17 cellular contexts compared by ENCODE assay signal in the genomic region with DNA sequence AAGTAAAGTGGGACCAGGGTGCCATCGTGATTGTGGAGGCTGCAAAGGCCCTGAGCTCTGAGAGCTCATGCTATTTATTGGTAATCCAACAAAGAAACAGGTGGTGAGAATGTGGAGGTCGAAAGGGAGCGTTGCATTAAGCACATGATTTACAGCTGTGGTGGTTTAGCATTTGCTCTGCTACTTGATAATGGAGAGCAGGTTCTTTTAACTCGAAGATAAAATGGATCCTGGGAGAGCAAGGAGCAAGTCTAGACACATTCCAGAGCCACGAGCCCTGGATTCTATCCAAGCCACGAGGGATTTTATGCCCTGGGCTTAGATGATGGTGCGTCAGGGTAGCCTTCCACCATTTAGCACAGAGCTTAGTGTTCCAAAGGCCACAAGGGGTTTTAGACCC.
"Had no signal": no experiment of that assay in that cellular context is flagged by ENCODE, and none has a peak within 500 bp of the region (broad histone marks: within the 10 kb centered on the region; RNA-seq: fewer than 3 reads in every experiment).

No MANE protein-coding gene starts in this region.

- H3K4me3 ChIP-seq: mucosa of descending colon, sigmoid colon, testis had no signal

- ATAC-seq: activated T-helper 17 cell treated with anti-CD3 and anti-CD28 coated beads, Interleukin-2, amount 50 U/mL, for 72 hours; left colon; mucosa of descending colon; natural killer cell; stimulated activated naive CD8-positive, alpha-beta T cell treated with anti-CD3 and anti-CD28 coated beads, Interleukin-15, amount 100 ng/mL, for 72 hours; T-cell had no signal

- H3K27me3 Mint-ChIP-seq: activated T-helper 17 cell treated with anti-CD3 and anti-CD28 coated beads, Interleukin-2, amount 50 U/mL, for 72 hours; brain; stimulated activated naive CD8-positive, alpha-beta T cell treated with anti-CD3 and anti-CD28 coated beads, Interleukin-15, amount 100 ng/mL, for 72 hours; T-cell had no signal

- H3K4me1 Mint-ChIP-seq: activated T-helper 17 cell treated with anti-CD3 and anti-CD28 coated beads, Interleukin-2, amount 50 U/mL, for 72 hours; natural killer cell; stimulated activated naive CD8-positive, alpha-beta T cell treated with anti-CD3 and anti-CD28 coated beads, Interleukin-15, amount 100 ng/mL, for 72 hours; T-cell had no signal

- DNase-seq: activated CD4-positive, alpha-beta T cell treated with anti-CD3 and anti-CD28 coated beads for 4 hours; activated CD8-positive, alpha-beta memory T cell treated with anti-CD3 and anti-CD28 coated beads for 24 hours; activated naive CD4-positive, alpha-beta T cell treated with anti-CD3 and anti-CD28 coated beads for 36 hours; cerebellar nuclear complex; dermis blood vessel endothelial cell; erythroblast; glutamatergic neuron; left colon; mucosa of descending colon; natural killer cell; sigmoid colon; stimulated activated CD4-positive, alpha-beta T cell treated with anti-CD3 and anti-CD28 coated beads, Interleukin-12 subunit alpha, Interleukin-12 subunit beta, amount 100 ng/mL, for 4 hours; stimulated activated naive CD8-positive, alpha-beta T cell treated with anti-CD3 and anti-CD28 coated beads, Interleukin-15, amount 100 ng/mL, for 72 hours; T-cell; testis had no signal

- H3K36me3 ChIP-seq: sigmoid colon had no signal

- H3K27ac Mint-ChIP-seq: activated naive CD4-positive, alpha-beta T cell treated with anti-CD3 and anti-CD28 coated beads for 36 hours; activated T-helper 17 cell treated with anti-CD3 and anti-CD28 coated beads, Interleukin-2, amount 50 U/mL, for 72 hours; brain; natural killer cell; stimulated activated naive CD8-positive, alpha-beta T cell treated with anti-CD3 and anti-CD28 coated beads, Interleukin-15, amount 100 ng/mL, for 72 hours; T-cell had no signal

- H3K9me3 Mint-ChIP-seq: brain had no signal

- H3K9me3 ChIP-seq: sigmoid colon, testis had no signal

- H3K27ac ChIP-seq: sigmoid colon, testis had no signal

- H3K4me3 Mint-ChIP-seq: activated naive CD4-positive, alpha-beta T cell treated with anti-CD3 and anti-CD28 coated beads for 36 hours; activated T-helper 17 cell treated with anti-CD3 and anti-CD28 coated beads, Interleukin-2, amount 50 U/mL, for 72 hours; brain; natural killer cell; stimulated activated naive CD8-positive, alpha-beta T cell treated with anti-CD3 and anti-CD28 coated beads, Interleukin-15, amount 100 ng/mL, for 72 hours; T-cell had no signal

- H3K27me3 ChIP-seq: sigmoid colon, testis had no signal

- H3K4me1 ChIP-seq: testis had no signal

- H3K36me3 Mint-ChIP-seq: brain, natural killer cell, T-cell had no signal
